8 cellular contexts compared by ENCODE assay signal in the genomic region with DNA sequence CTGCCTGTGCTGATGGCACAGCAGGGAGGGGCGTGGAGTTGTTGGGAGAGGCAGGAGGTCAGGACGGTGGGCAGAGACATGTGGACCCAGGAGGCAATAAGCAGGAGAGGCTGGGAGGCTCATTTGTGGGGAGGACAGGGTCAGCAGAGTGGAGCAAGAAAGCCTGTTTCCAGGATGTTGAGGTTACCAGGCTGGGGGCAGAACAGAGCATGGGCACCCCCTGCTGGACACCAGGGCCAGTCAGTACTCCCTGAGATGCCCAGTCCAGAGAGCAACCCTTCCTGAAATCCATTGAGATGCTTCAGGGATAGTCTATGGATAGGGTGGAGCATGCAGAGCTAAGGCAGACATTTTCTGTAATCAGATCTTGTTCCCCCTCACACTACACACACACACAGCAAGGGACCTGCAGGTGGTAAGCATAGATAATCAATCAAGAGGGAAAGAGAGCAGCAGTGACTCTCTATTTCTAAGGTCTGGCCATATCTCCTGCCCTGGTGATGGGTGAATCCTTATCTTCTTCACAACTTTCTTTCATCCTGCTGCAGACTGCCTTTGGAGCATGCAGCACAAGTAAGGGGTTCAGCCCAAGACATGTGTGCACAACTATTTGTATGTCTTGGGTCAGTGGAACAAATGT. TPM values are rescaled to one million over a fixed set of nuclear protein-coding genes. Genes with fewer than 3 reads are reported as not detected.
DNase-seq lines count a peak whose midpoint lies in the region; ATAC-seq and TF ChIP-seq lines count a peak whose summit lies in the region.

No MANE protein-coding gene starts in this region.

- no peaks in the 10 kb centered on the region for H3K27me3 ChIP-seq in SK-N-SH (ENCODE audit: insufficient read depth)
- H3K27me3 ChIP-seq in uterus: no peaks in the 10 kb centered on the region

- ATAC-seq in esophagus mucosa (peak; percentile 75), HG03439 (IDR thresholded peaks at IDR 0.05; ENCODE audit: unreplicated experiment) (no peak), HG03097 (IDR thresholded peaks at IDR 0.05; ENCODE audit: low FRiP score, unreplicated experiment) (no peak)

- H3K36me3 ChIP-seq in SK-N-SH (replicated peaks in 1 of 2; ENCODE audit: control insufficient read depth in 1 of 2, insufficient read depth in 2 of 2, low read length in 1 of 2): no peaks in the 10 kb centered on the region
- no peaks in the 10 kb centered on the region for H3K36me3 ChIP-seq in uterus

- no peak overlapping the region for H3K27ac Mint-ChIP-seq in HFFc6

- H3K36me3 Mint-ChIP-seq in HFFc6 (ENCODE audit: low read depth): no peaks in the 10 kb centered on the region

- H2AFZ ChIP-seq in SK-N-SH (ENCODE audit: low read depth): no peak overlapping the region

- TF ChIP-seq CTCF in HFFc6 (IDR thresholded peaks at IDR 0.05) (peak; percentile 92), SK-N-SH (IDR thresholded peaks at IDR 0.05) (peak; percentile 72), uterus (IDR thresholded peaks at IDR 0.05) (peak; percentile 60 to 68 (median 64))

- no peak overlapping the region for H3K9ac ChIP-seq in SK-N-SH

- intact Hi-C loops in uterus (cut with DNase I; ENCODE audit: low total_unique reads): no loop called here

- no peak overlapping the region for H3K4me2 ChIP-seq in SK-N-SH

- H3K9me3 ChIP-seq in SK-N-SH (no peaks in the 10 kb centered on the region), uterus (no peaks in the 10 kb centered on the region)

- TF ChIP-seq EP300 in SK-N-SH (IDR thresholded peaks at IDR 0.05; ENCODE audit: borderline replicate concordance in 1 of 2, low read depth in 1 of 2, low read length in 1 of 2): no peak

- TF ChIP-seq POLR2A in uterus (IDR thresholded peaks at IDR 0.05): no peak

- H3K27ac ChIP-seq in SK-N-SH (ENCODE audit: low read depth in 2 of 2, low read length in 1 of 2) (no peak overlapping the region), uterus (no peak overlapping the region)

- POLR2A ChIA-PET in SK-N-SH (lab: Yijun Ruan, JAX): no interaction called here

- 26% methylated on average over 2 of the region's 2 CpGs for WGBS in SK-N-SH (ENCODE audit: low lambda C conversion rate)

- H3K4me3 ChIP-seq in SK-N-SH (ENCODE audit: low read depth in 2 of 2, low read length in 1 of 2) (no peak overlapping the region), uterus (no peak overlapping the region)

- TF ChIP-seq RAD21 in SK-N-SH (IDR thresholded peaks at IDR 0.05; ENCODE audit: low read length): peak; percentile 89

- no peaks in the 10 kb centered on the region for H3K9me3 Mint-ChIP-seq in HFFc6

- DNase-seq in DMS153 treated with DMSO at 0.1 percent for 48 hours (lab: John Stamatoyannopoulos, UW; ENCODE audit: unreplicated experiment) (peak; percentile 37), HFFc6 (peak; percentile 57), SK-N-SH (peak; percentile 85), mucosa of gallbladder (ENCODE audit: low spot score) (peak; percentile 74), uterus (peak; percentile 57 to 67)

- no peaks in the 10 kb centered on the region for H3K9me2 ChIP-seq in SK-N-SH

- no peaks in the 10 kb centered on the region; the same call in 1 of the 2 replicates for H3K27me3 Mint-ChIP-seq in HFFc6 (ENCODE audit: insufficient read depth)

- H3K4me1 Mint-ChIP-seq in HFFc6 (ENCODE audit: low read depth): peaks cover 14% of the 10 kb centered on the region

- peaks cover 0 to 7% of the 10 kb centered on the region in 2 experiments; a peak in 1 of 4 replicates for H3K4me1 ChIP-seq in SK-N-SH (ENCODE audit: control insufficient read depth in 1 of 2, insufficient read depth in 2 of 2, low read depth in 1 of 2, low read length in 1 of 2)
- no peaks in the 10 kb centered on the region for H3K4me1 ChIP-seq in uterus

- CTCF ChIA-PET in SK-N-SH (lab: Yijun Ruan, JAX): interaction anchor here (0.5 to 7.2 kb wide), 24 partner anchors 13 to 552 kb away, joined by 3 to 69 read pairs (median 4); partner anchors contain the start of genes DAAM2 and KIF6

- no peaks in the 10 kb centered on the region for H4K20me1 ChIP-seq in SK-N-SH (ENCODE audit: insufficient read depth)

- H3K79me2 ChIP-seq in SK-N-SH (ENCODE audit: insufficient read depth): no peaks in the 10 kb centered on the region

- H3K4me3 Mint-ChIP-seq in HFFc6: no peak overlapping the region

- H3F3A ChIP-seq in SK-N-SH (replicated peaks; ENCODE audit: insufficient read depth): no peaks in the 10 kb centered on the region

TF ChIP-seq in SK-N-SH, 30 proteins besides CTCF, POLR2A, EP300 and RAD21:
- TF ChIP-seq RXRA (IDR thresholded peaks at IDR 0.05; ENCODE audit: borderline replicate concordance, low read depth) (no peak), TAF1 (IDR thresholded peaks at IDR 0.05; ENCODE audit: borderline replicate concordance, low read depth, low read length) (no peak), CHD2 (IDR thresholded peaks at IDR 0.05; ENCODE audit: low read length, partially characterized antibody) (no peak), MXI1 (IDR thresholded peaks at IDR 0.05; ENCODE audit: low read depth, low read length) (no peak), SMC3 (IDR thresholded peaks at IDR 0.05; ENCODE audit: low read depth, low read length) (peak; percentile 96)

RNA-seq across cellular contexts. Expression of gene MOCS1, which starts 41.7 kb away (rescaled TPM):
- total RNA-seq in HFFc6 (2021; fragmentation: NEBNext Ultra II Directional; extraction: Animal tissue kit (Norgen Biotek cat#: 25700)): 10 to 100 TPM in 2 of 6 experiments, 1 to 10 TPM in 4; 7.9 to 11.1 (median 9.2) TPM
- 4.2 and 4.9 TPM in 2 replicates for polyA plus RNA-seq in SK-N-SH (2012; rRNA removed)
- polyA plus RNA-seq in SK-N-SH (2012; cell fraction: cytosol; rRNA removed): 3.0 and 3.8 TPM in 2 replicates
- polyA plus RNA-seq in SK-N-SH (2012; cell fraction: nucleus; rRNA removed): 4.3 and 5.1 TPM in 2 replicates
- total RNA-seq in esophagus mucosa (4.3 TPM), mucosa of gallbladder (20.1 TPM), uterus (10 to 100 TPM; 10.2 to 58.9 (median 20.3) TPM)
